In genomic region chr3:167209011-167209410, GRCh38 we compare ENCODE assay signal across 25 cellular contexts.
"Had no signal": no experiment of that assay in that cellular context is flagged by ENCODE, and none has a peak within 500 bp of the region (broad histone marks: within the 10 kb centered on the region; RNA-seq: fewer than 3 reads in every experiment).

No MANE protein-coding gene starts in this region.

- H3K36me3 Mint-ChIP-seq: activated naive CD4-positive, alpha-beta T cell treated with anti-CD3 and anti-CD28 coated beads, Interleukin-2, amount 50 U/mL, for 72 hours; brain; natural killer cell treated with Interleukin-12 subunit alpha and Interleukin-12 subunit beta and Interleukin-15 and Interleukin-18, amount 100 ng/mL, for 72 hours had no signal

- H3K27me3 ChIP-seq: foreskin keratinocyte, transverse colon, vagina had no signal

- H3K4me1 ChIP-seq: foreskin keratinocyte, prostate gland, transverse colon, vagina had no signal

- H3K4me3 Mint-ChIP-seq: activated B cell treated with CpG ODN at 0.5 μM for 24 hours; activated CD8-positive, alpha-beta T cell treated with anti-CD3 and anti-CD28 coated beads for 36 hours; brain; central memory CD8-positive, alpha-beta T cell; immature natural killer cell; natural killer cell treated with Interleukin-12 subunit alpha and Interleukin-12 subunit beta and Interleukin-15 and Interleukin-18, amount 100 ng/mL, for 72 hours had no signal

- H3K36me3 ChIP-seq: prostate gland, transverse colon, vagina had no signal

- DNase-seq: activated B cell treated with CpG ODN at 0.5 μM for 24 hours; activated CD4-positive, alpha-beta T cell treated with anti-CD3 and anti-CD28 coated beads for 48 hours; activated CD8-positive, alpha-beta T cell treated with anti-CD3 and anti-CD28 coated beads for 36 hours; activated effector memory CD4-positive, alpha-beta T cell treated with anti-CD3 and anti-CD28 coated beads, Interleukin-2, amount 50 U/mL, for 16 hours; activated T-cell treated with anti-CD3 and anti-CD28 coated beads, Interleukin-2, amount 50 U/mL, for 48 hours; amygdala; effector CD4-positive, alpha-beta T cell; foreskin keratinocyte; glutamatergic neuron; immature natural killer cell; mesenchymal stem cell; occipital lobe; right cardiac atrium; stimulated activated CD4-positive, alpha-beta T cell treated with anti-CD3 and anti-CD28 coated beads, Interleukin-4, amount 100 ng/mL, for 4 hours; stimulated activated CD8-positive, alpha-beta memory T cell treated with anti-CD3 and anti-CD28 coated beads, Interleukin-4, amount 100 ng/mL, for 48 hours; stimulated activated naive CD8-positive, alpha-beta T cell treated with anti-CD3 and anti-CD28 coated beads, Interleukin-15, Interleukin-2, amounts not matched to agents 100 U/mL and 50 U/mL, for 24 hours; transverse colon had no signal

- H3K27me3 Mint-ChIP-seq: activated B cell treated with CpG ODN at 0.5 μM for 24 hours; activated CD8-positive, alpha-beta T cell treated with anti-CD3 and anti-CD28 coated beads for 36 hours; brain; central memory CD8-positive, alpha-beta T cell; natural killer cell treated with Interleukin-12 subunit alpha and Interleukin-12 subunit beta and Interleukin-15 and Interleukin-18, amount 100 ng/mL, for 72 hours had no signal

- H3K9me3 Mint-ChIP-seq: activated B cell treated with CpG ODN at 0.5 μM for 24 hours had no signal

- H3K27ac Mint-ChIP-seq: activated B cell treated with CpG ODN at 0.5 μM for 24 hours; activated CD8-positive, alpha-beta T cell treated with anti-CD3 and anti-CD28 coated beads for 36 hours; activated naive CD4-positive, alpha-beta T cell treated with anti-CD3 and anti-CD28 coated beads, Interleukin-2, amount 50 U/mL, for 72 hours; brain; immature natural killer cell; natural killer cell treated with Interleukin-12 subunit alpha and Interleukin-12 subunit beta and Interleukin-15 and Interleukin-18, amount 100 ng/mL, for 72 hours had no signal

- H3K4me3 ChIP-seq: coronary artery, prostate gland, skin epidermis, transverse colon, vagina had no signal

- H3K9me3 ChIP-seq: prostate gland, vagina had no signal

- H3K4me1 Mint-ChIP-seq: activated B cell treated with CpG ODN at 0.5 μM for 24 hours; brain; central memory CD8-positive, alpha-beta T cell; immature natural killer cell had no signal

- H3K27ac ChIP-seq: coronary artery, foreskin keratinocyte, prostate gland, skin epidermis, transverse colon, vagina had no signal

- ATAC-seq: activated CD8-positive, alpha-beta T cell treated with anti-CD3 and anti-CD28 coated beads for 36 hours; activated naive CD4-positive, alpha-beta T cell treated with anti-CD3 and anti-CD28 coated beads, Interleukin-2, amount 50 U/mL, for 72 hours; foreskin keratinocyte; natural killer cell treated with Interleukin-12 subunit alpha and Interleukin-12 subunit beta and Interleukin-15 and Interleukin-18, amount 100 ng/mL, for 72 hours; right cardiac atrium; stimulated activated naive CD8-positive, alpha-beta T cell treated with anti-CD3 and anti-CD28 coated beads, Interleukin-15, Interleukin-2, amounts not matched to agents 100 U/mL and 50 U/mL, for 24 hours had no signal
